Comparison of ENCODE assay signal across 29 cellular contexts in the genomic region with DNA sequence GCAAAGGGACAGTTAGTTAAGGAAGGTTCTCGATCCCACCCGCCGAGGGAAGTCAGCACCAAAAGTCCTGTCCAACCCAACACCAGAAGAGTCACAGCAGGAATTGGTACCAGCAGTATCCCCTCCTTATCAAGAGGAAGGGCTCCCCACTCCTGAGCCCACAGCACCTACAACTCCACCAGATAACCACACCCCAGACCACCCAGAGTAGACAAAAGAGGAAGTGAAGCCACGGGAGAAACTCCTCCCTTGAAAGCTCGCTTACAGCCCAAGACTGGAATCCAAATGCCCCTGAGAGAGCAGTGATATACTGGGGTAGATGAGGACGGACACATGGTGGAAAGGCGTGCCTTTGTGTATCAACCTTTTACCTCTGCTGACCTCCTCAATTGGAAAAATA. TPM values are rescaled to one million over a fixed set of nuclear protein-coding genes. Genes with fewer than 3 reads are reported as not detected.
DNase-seq lines count a peak whose midpoint lies in the region; ATAC-seq, FAIRE-seq and TF ChIP-seq lines count a peak whose summit lies in the region.
"Had no signal": no experiment of that assay in that cellular context is flagged by ENCODE, and none has a peak within 500 bp of the region (broad histone marks: within the 10 kb centered on the region; RNA-seq: fewer than 3 reads in every experiment).

No MANE protein-coding gene starts in this region.

- no peak for FAIRE-seq in K562 (lab: Jason Lieb, UNC)
- FAIRE-seq: bronchial epithelial cell, D721Med, HepG2, islet of Langerhans had no signal

- H3K4me3 ChIP-seq in CD8-positive, alpha-beta T cell (ENCODE audit: low read depth, low read length), result no peak overlapping the region
- peak overlapping the region; percentile 15; the same call in 1 of the 2 replicates for H3K4me3 ChIP-seq in OCI-LY3 (ENCODE audit: low read length)
- H3K4me3 ChIP-seq in K562, result no peak overlapping the region
- H3K4me3 ChIP-seq: adrenal gland, dorsolateral prefrontal cortex, lower lobe of right lung, stomach, upper lobe of left lung had no signal

- no peaks in the 10 kb centered on the region for H4K20me1 ChIP-seq in OCI-LY3 (ENCODE audit: insufficient read depth, low read length)
- no peaks in the 10 kb centered on the region; the same call in 1 of the 2 replicates for H4K20me1 ChIP-seq in K562 (replicated peaks; ENCODE audit: control insufficient read depth, insufficient read depth, low read length)

- peak overlapping the region; percentile 52 to 61 for H3K4me3 Mint-ChIP-seq in CD14-positive monocyte
- no peak overlapping the region for H3K4me3 Mint-ChIP-seq in CD8-positive, alpha-beta T cell

- in situ Hi-C loops in K562 (cut with MboI), result no loop called here

- TF ChIP-seq RAD21 in K562 (CRISPR knock-in tag; conservative IDR thresholded peaks at IDR 0.05 in 1 of 2, IDR thresholded peaks at IDR 0.05 in 1 of 2), result no peak

- BruUV-seq in K562 (replicated peaks; lab: Mats Ljungman, UMichigan), result no TSS peak

- H3K4me1 Mint-ChIP-seq in CD14-positive monocyte, result peaks cover 47% of the 10 kb centered on the region
- peaks cover 37% of the 10 kb centered on the region for H3K4me1 Mint-ChIP-seq in CD8-positive, alpha-beta T cell (ENCODE audit: low read depth)

- WGBS in K562 (ENCODE audit: insufficient coverage, low coverage, missing lambda C conversion rate), result 9% methylated on average over 7 of the region's 7 CpGs

- no peak for TF ChIP-seq EP300 in K562 (IDR thresholded peaks at IDR 0.05; ENCODE audit: low read length)

- H3K9ac ChIP-seq in OCI-LY3 (ENCODE audit: low read length) (peak overlapping the region; percentile 47; the same call in 1 of the 2 replicates), K562 (ENCODE audit: insufficient read depth in 1 of 2, low read depth in 2 of 2, low read length in 2 of 2) (no peak overlapping the region)

- ATAC-seq in CD8-positive, alpha-beta T cell, result no peak
- no peak for ATAC-seq in K562
- no peak for ATAC-seq in GM19452 (IDR thresholded peaks at IDR 0.05; ENCODE audit: unreplicated experiment)
- no peak for ATAC-seq in GM18858 (IDR thresholded peaks at IDR 0.05; ENCODE audit: unreplicated experiment)
- ATAC-seq: HepG2, lower lobe of right lung, sciatic nerve, SK-N-SH treated with all-trans-retinoic acid at 6 μM for 48 hours had no signal

- peak overlapping the region in 6 of 7 donors; percentile 2 to 89 (median 40) for H3K27ac Mint-ChIP-seq in CD14-positive monocyte
- peak overlapping the region; percentile 2 for H3K27ac Mint-ChIP-seq in CD8-positive, alpha-beta T cell

- intact Hi-C loops in CD14-positive monocyte (cut with micrococcal nuclease), result no loop called here
- intact Hi-C loops in CD8-positive, alpha-beta T cell (cut with DNase I, micrococcal nuclease), result no loop called here
- intact Hi-C loops in K562 (cut with micrococcal nuclease), result no loop called here

- H3K79me2 ChIP-seq in OCI-LY3 (ENCODE audit: low read length) (no peaks in the 10 kb centered on the region; the same call in 1 of the 2 replicates), K562 (ENCODE audit: control insufficient read depth, insufficient read depth, low read length) (no peaks in the 10 kb centered on the region)

- no peaks in the 10 kb centered on the region for H3K36me3 ChIP-seq in CD8-positive, alpha-beta T cell (ENCODE audit: insufficient read depth, low read length)
- no peaks in the 10 kb centered on the region for H3K36me3 ChIP-seq in OCI-LY3 (replicated peaks; ENCODE audit: low read depth, low read length)
- H3K36me3 ChIP-seq in K562 (ENCODE audit: control insufficient read depth, insufficient read depth, low read length), result no peaks in the 10 kb centered on the region
- H3K36me3 ChIP-seq: adrenal gland, lower lobe of right lung, stomach, upper lobe of left lung had no signal

- H3K9me1 ChIP-seq in K562 (ENCODE audit: control insufficient read depth, insufficient read depth, low read length), result no peaks in the 10 kb centered on the region

- H3K9me3 Mint-ChIP-seq in CD14-positive monocyte, result peaks cover 0 to 4% (median 0%) of the 10 kb centered on the region in 7 donors
- H3K9me3 Mint-ChIP-seq in CD8-positive, alpha-beta T cell, result no peaks in the 10 kb centered on the region

- TF ChIP-seq CTCF in CD14-positive monocyte (IDR thresholded peaks at IDR 0.05), result no peak
- no peak for TF ChIP-seq CTCF in CD8-positive, alpha-beta T cell (IDR thresholded peaks at IDR 0.05)
- TF ChIP-seq CTCF in OCI-LY3 (IDR thresholded peaks at IDR 0.05; ENCODE audit: low read depth, low read length), result no peak
- no peak for TF ChIP-seq CTCF in K562 (IDR thresholded peaks at IDR 0.05 in 2 of 3, conservative IDR thresholded peaks at IDR 0.05 in 1 of 3; ENCODE audit: insufficient read depth in 2 of 3, low read depth in 1 of 3, low read length in 3 of 3)

- H3K27ac ChIP-seq in CD8-positive, alpha-beta T cell (ENCODE audit: low read depth, low read length), result no peak overlapping the region
- H3K27ac ChIP-seq in OCI-LY3 (ENCODE audit: low read length) (peak overlapping the region; percentile 64), K562 (ENCODE audit: extremely low read depth, low read depth, low read length) (no peak overlapping the region)
- H3K27ac ChIP-seq: adrenal gland, dorsolateral prefrontal cortex, epithelial cell of prostate, lower lobe of right lung, stomach, upper lobe of left lung had no signal

- no peaks in the 10 kb centered on the region for H3K9me3 ChIP-seq in CD8-positive, alpha-beta T cell (ENCODE audit: low read length)
- H3K9me3 ChIP-seq in OCI-LY3 (ENCODE audit: insufficient read depth, low read length) (0 out of 2 replicates have a peak, but pooled peaks cover 4% of the 10 kb centered on the region), K562 (replicated peaks; ENCODE audit: control insufficient read depth, insufficient read depth, low read depth, low read length) (0 out of 2 replicates have a peak, but pooled peaks cover 4% of the 10 kb centered on the region)
- H3K9me3 ChIP-seq: adrenal gland, lower lobe of right lung, stomach, upper lobe of left lung had no signal

- H3K27me3 ChIP-seq in CD8-positive, alpha-beta T cell (ENCODE audit: insufficient read depth, low read length), result no peaks in the 10 kb centered on the region
- no peaks in the 10 kb centered on the region for H3K27me3 ChIP-seq in OCI-LY3 (ENCODE audit: low read depth, low read length)
- peaks cover 2 to 6% of the 10 kb centered on the region in 2 experiments; a peak in 2 of 5 replicates for H3K27me3 ChIP-seq in K562 (ENCODE audit: control insufficient read depth in 2 of 2, insufficient read depth in 2 of 2, low read length in 2 of 2)
- H3K27me3 ChIP-seq: adrenal gland, dorsolateral prefrontal cortex, stomach, upper lobe of left lung had no signal

- H2AFZ ChIP-seq in OCI-LY3 (ENCODE audit: low read depth, low read length) (no peak overlapping the region), K562 (ENCODE audit: low read depth, low read length) (no peak overlapping the region)

- H3K36me3 Mint-ChIP-seq in CD14-positive monocyte, result no peaks in the 10 kb centered on the region
- no peaks in the 10 kb centered on the region for H3K36me3 Mint-ChIP-seq in CD8-positive, alpha-beta T cell

- POLR2A ChIA-PET in CD8-positive, alpha-beta T cell (lab: Charles Lee), result no interaction called here
- POLR2A ChIA-PET in K562 (lab: Yijun Ruan, JAX), result no interaction called here

- DNase-seq in CD14-positive monocyte (ENCODE audit: low spot score) (no peak), K562 (ENCODE audit: extremely low read depth in 1 of 4, low spot score in 3 of 4) (peak in 1 of 4 experiments; percentile 22), COLO668 (lab: John Stamatoyannopoulos, UW; ENCODE audit: unreplicated experiment) (no peak), NCI-H2196 treated with DMSO at 0.1 percent for 48 hours (lab: John Stamatoyannopoulos, UW; ENCODE audit: unreplicated experiment) (no peak)
- DNase-seq in CD8-positive, alpha-beta T cell, result no peak
- DNase-seq: activated CD4-positive, CD25-positive, alpha-beta regulatory T cell treated with anti-CD3 and anti-CD28 coated beads, Interleukin-2, amount 50 U/mL, for 72 hours; adrenal gland; dorsolateral prefrontal cortex; foreskin fibroblast; hippocampal formation; lower lobe of right lung; MM.1S; NCI-H187; NCI-H345; NK-92 treated with Interleukin-12 subunit alpha and Interleukin-12 subunit beta, amount 100 ng/mL, for 24 hours; stomach had no signal

- H3K27me3 Mint-ChIP-seq in CD14-positive monocyte (ENCODE audit: low read depth in 3 of 3), result peaks cover 0 to 7% (median 2%) of the 10 kb centered on the region in 3 donors
- H3K27me3 Mint-ChIP-seq in CD8-positive, alpha-beta T cell (ENCODE audit: low read depth), result no peaks in the 10 kb centered on the region

- TF ChIP-seq POLR2A in K562 (conservative IDR thresholded peaks at IDR 0.05), result no peak

- H3K4me2 ChIP-seq in OCI-LY3 (ENCODE audit: low read length) (peak overlapping the region; percentile 55), K562 (ENCODE audit: insufficient read depth, low read length) (no peak overlapping the region)

- CTCF ChIA-PET in CD8-positive, alpha-beta T cell (lab: Charles Lee), result no interaction called here
- CTCF ChIA-PET in K562 (lab: Yijun Ruan, JAX; ENCODE audit: low intra/inter-chr PET ratio), result no interaction called here

- peaks cover 28% of the 10 kb centered on the region for H3K4me1 ChIP-seq in CD8-positive, alpha-beta T cell (ENCODE audit: insufficient read depth, low read length)
- H3K4me1 ChIP-seq in OCI-LY3 (ENCODE audit: low read length) (peaks cover 90% of the 10 kb centered on the region), K562 (replicated peaks in 1 of 2; ENCODE audit: control insufficient read depth in 2 of 2, insufficient read depth in 2 of 2, low read length in 2 of 2) (peaks cover 5 to 13% of the 10 kb centered on the region in 2 experiments; a peak in 3 of 5 replicates)
- H3K4me1 ChIP-seq: adrenal gland, stomach had no signal

RNA-seq across cellular contexts. Expression of a gene that starts 7.3 kb away (rescaled TPM):
- polyA plus RNA-seq in CD14-positive monocyte (under 1 TPM; 0.34 to 0.61 TPM), K562 (2011; rRNA removed) (not detected in 2 replicates), K562 (2014; fragmentation: Illumina TruSeq; extraction: Trizol) (not detected in 2 replicates), K562 (2014; fragmentation: Nextera tagmentation; extraction: Ambion mirVana) (not detected), K562 (2014; rRNA removed) (not detected in 2 replicates)
- total RNA-seq in CD8-positive, alpha-beta T cell, result 100 to 1,000 TPM; 318 to 324 TPM
- total RNA-seq in K562 (2011; cell fraction: chromatin; rRNA removed; ENCODE audit: low replicate concordance), result not detected in 2 replicates
- total RNA-seq in K562 (2011; cell fraction: nucleolus; rRNA removed), result not detected in 2 replicates
- total RNA-seq in K562 (2011; cell fraction: nucleoplasm; rRNA removed), result not detected in 2 replicates
- total RNA-seq in K562 (2014; rRNA removed) (not detected in 2 replicates), K562 (2014; rRNA removed; fragmentation: Illumina TruSeq; extraction: Trizol) (not detected in 2 replicates), K562 (2015; rRNA removed; fragmentation: Illumina TruSeq; extraction: Trizol) (not detected in 2 replicates), K562 (2021) (0.35 and 0.40 TPM in 2 replicates)
- not detected in 2 replicates for polyA plus RNA-seq in K562 (2011; cell fraction: cytosol; rRNA removed)
- polyA plus RNA-seq in K562 (2011; cell fraction: nucleus; rRNA removed), result not detected in 2 replicates
- 0.05 and 0.08 TPM in 2 replicates for polyA plus RNA-seq in K562 (2012)
- polyA minus RNA-seq in K562 (2011; rRNA and poly(A)+ RNA removed), result not detected in 2 replicates
- polyA minus RNA-seq in K562 (2011; cell fraction: cytosol; rRNA and poly(A)+ RNA removed), result not detected in 2 replicates
- polyA minus RNA-seq in K562 (2011; cell fraction: nucleus; rRNA and poly(A)+ RNA removed), result not detected in 2 replicates
- total RNA-seq: bronchial epithelial cell, HepG2, osteocyte, RPMI7951 had no signal
- polyA plus RNA-seq: HepG2 had no signal

Comparison
In these comparisons a context has a peak if more than half of its experiments do, and no peak if none do; other contexts are left out.
1. RNA of a gene that starts 7.3 kb away (total RNA-seq): 318 to 324 TPM in CD8-positive, alpha-beta T cell; 0.35 to 0.40 TPM in K562; every median in the first group is over 100 times any median in the second.